ENCODE assay signal across 8 cellular contexts in the genomic region with DNA sequence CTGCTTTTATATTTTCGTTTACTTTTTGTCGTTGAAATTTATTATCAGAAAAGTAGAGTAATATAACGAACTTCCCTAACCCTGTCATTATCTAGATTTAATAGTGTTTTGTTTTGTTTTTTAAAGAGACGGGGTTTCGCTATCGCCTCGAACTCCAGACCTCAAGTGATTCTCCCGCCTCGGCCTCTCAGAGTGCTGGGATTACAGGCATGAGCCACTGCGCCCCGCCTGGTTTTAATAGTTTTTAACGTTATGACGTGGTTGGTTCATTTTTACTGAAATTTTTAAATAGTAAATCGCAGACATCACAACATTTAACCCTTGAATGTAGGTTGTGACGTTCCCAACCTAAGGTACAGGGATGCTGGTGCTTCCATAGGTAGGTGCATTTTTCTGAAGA. TPM values are rescaled to one million over a fixed set of nuclear protein-coding genes. Genes with fewer than 3 reads are reported as not detected.
DNase-seq lines count a peak whose midpoint lies in the region; ATAC-seq, FAIRE-seq and TF ChIP-seq lines count a peak whose summit lies in the region.

No MANE protein-coding gene starts in this region.

- H4K20me1 ChIP-seq in hepatocyte (ENCODE audit: insufficient read depth, poor library complexity, severe bottlenecking): peaks cover 11% of the 10 kb centered on the region

- H3K4me3 ChIP-seq in right atrium auricular region (peak overlapping the region; percentile 77 to 86), hepatocyte (no peak overlapping the region), small intestine (ENCODE audit: low read depth in 1 of 2, low read length in 2 of 2) (peak overlapping the region; percentile 27 to 63)

- TF ChIP-seq CTCF in right atrium auricular region (IDR thresholded peaks at IDR 0.05): no peak
- TF ChIP-seq CTCF in hepatocyte (IDR thresholded peaks at IDR 0.05; ENCODE audit: poor library complexity): no peak

- ATAC-seq in Right ventricle myocardium inferior (no peak), GM21367 (IDR thresholded peaks at IDR 0.05; ENCODE audit: unreplicated experiment) (no peak), HG03571 (IDR thresholded peaks at IDR 0.05; ENCODE audit: unreplicated experiment) (no peak)
- no peak for ATAC-seq in activated T-helper 17 cell treated with anti-CD3 and anti-CD28 coated beads, Interleukin-2, amount 50 U/mL, for 72 hours (replicated peaks)

- peaks cover 0 to 60% of the 10 kb centered on the region in 2 donors for H3K4me1 ChIP-seq in right atrium auricular region
- H3K4me1 ChIP-seq in hepatocyte (ENCODE audit: insufficient read depth): no peaks in the 10 kb centered on the region
- peaks cover 4 to 13% of the 10 kb centered on the region in 2 donors for H3K4me1 ChIP-seq in small intestine (ENCODE audit: control insufficient read depth in 2 of 2, insufficient read depth in 1 of 2, low read depth in 1 of 2, low read length in 1 of 2)

- WGBS in hepatocyte (ENCODE audit: low lambda C conversion rate, missing lambda C conversion rate): 52% methylated on average over 15 of the region's 15 CpGs
- 2 to 8% (median 2%) methylated on average over 15 of the region's 15 CpGs for WGBS in small intestine, 3 donors

- H3K9me2 ChIP-seq in hepatocyte (replicated peaks; ENCODE audit: insufficient read depth): no peaks in the 10 kb centered on the region

- H3K27me3 ChIP-seq in right atrium auricular region (no peaks in the 10 kb centered on the region), hepatocyte (no peaks in the 10 kb centered on the region), small intestine (ENCODE audit: control insufficient read depth in 2 of 2, insufficient read depth in 2 of 2, low read length in 2 of 2) (no peaks in the 10 kb centered on the region)

- DNase-seq in right atrium auricular region (ENCODE audit: low spot score) (no peak), Right ventricle myocardium inferior (ENCODE audit: missing footprints) (no peak), hepatocyte (ENCODE audit: low spot score) (no peak), small intestine (peak; percentile 38), SW 1271 (lab: John Stamatoyannopoulos, UW) (no peak)

- H3K27ac ChIP-seq in right atrium auricular region: peak overlapping the region; percentile 98 to 99
- H3K27ac ChIP-seq in hepatocyte: peak overlapping the region; percentile 96
- H3K27ac ChIP-seq in small intestine (ENCODE audit: low read depth in 1 of 2, low read length in 1 of 2): peak overlapping the region; percentile 93 to 95

- peaks cover 54% of the 10 kb centered on the region for H3K36me3 Mint-ChIP-seq in activated T-helper 17 cell treated with anti-CD3 and anti-CD28 coated beads, Interleukin-2, amount 50 U/mL, for 72 hours (ENCODE audit: low read depth)

- H3K4me2 ChIP-seq in hepatocyte: peak overlapping the region; percentile 78

- H3K9me3 ChIP-seq in right atrium auricular region (no peaks in the 10 kb centered on the region), hepatocyte (ENCODE audit: low read depth) (no peaks in the 10 kb centered on the region), small intestine (ENCODE audit: control insufficient read depth, low read depth) (no peaks in the 10 kb centered on the region)

- H3K4me3 Mint-ChIP-seq in activated T-helper 17 cell treated with anti-CD3 and anti-CD28 coated beads, Interleukin-2, amount 50 U/mL, for 72 hours: peak overlapping the region; percentile 97

- H3K36me3 ChIP-seq in right atrium auricular region: peaks cover 28% of the 10 kb centered on the region
- no peaks in the 10 kb centered on the region for H3K36me3 ChIP-seq in hepatocyte (replicated peaks; ENCODE audit: insufficient read depth, low read depth)
- peaks cover 0 to 8% of the 10 kb centered on the region in 2 donors for H3K36me3 ChIP-seq in small intestine (ENCODE audit: control insufficient read depth in 2 of 2, insufficient read depth in 2 of 2, low read length in 2 of 2)

- peaks cover 30% of the 10 kb centered on the region for H3K4me1 Mint-ChIP-seq in activated T-helper 17 cell treated with anti-CD3 and anti-CD28 coated beads, Interleukin-2, amount 50 U/mL, for 72 hours

- H3K27ac Mint-ChIP-seq in activated T-helper 17 cell treated with anti-CD3 and anti-CD28 coated beads, Interleukin-2, amount 50 U/mL, for 72 hours: peak overlapping the region; percentile 98

- FAIRE-seq in small intestine (lab: Jason Lieb, UNC): no peak

- no peaks in the 10 kb centered on the region for H3K9me3 Mint-ChIP-seq in activated T-helper 17 cell treated with anti-CD3 and anti-CD28 coated beads, Interleukin-2, amount 50 U/mL, for 72 hours

- H3K27me3 Mint-ChIP-seq in activated T-helper 17 cell treated with anti-CD3 and anti-CD28 coated beads, Interleukin-2, amount 50 U/mL, for 72 hours: no peaks in the 10 kb centered on the region

- H2AFZ ChIP-seq in hepatocyte: no peak overlapping the region

- peaks cover 34% of the 10 kb centered on the region for H3K79me2 ChIP-seq in hepatocyte

- intact Hi-C loops in Right ventricle myocardium inferior (cut with DNase I): no loop called here

RNA-seq across cellular contexts. Expression of gene NGRN, which starts 1.0 kb away (rescaled TPM):
- total RNA-seq in right atrium auricular region (100 to 1,000 TPM; 107 to 110 TPM), Right ventricle myocardium inferior (122 TPM), hepatocyte (62.3 and 65.9 TPM in 2 replicates)
- total RNA-seq in activated T-helper 17 cell treated with anti-CD3 and anti-CD28 coated beads, Interleukin-2, amount 50 U/mL, for 72 hours: 10 to 100 TPM; 22.4 to 31.1 TPM
- polyA plus RNA-seq in hepatocyte (60.0 and 60.2 TPM in 2 replicates), small intestine (10 to 100 TPM; 41.4 to 56.6 (median 43.2) TPM)

RNA-seq across cellular contexts. Expression of gene TTLL13, which starts 17.1 kb away (rescaled TPM):
- total RNA-seq in right atrium auricular region: not detected
- not detected for total RNA-seq in Right ventricle myocardium inferior
- 1 to 10 TPM in 1 of 2 donors, not detected in 1; 1.3 TPM for total RNA-seq in activated T-helper 17 cell treated with anti-CD3 and anti-CD28 coated beads, Interleukin-2, amount 50 U/mL, for 72 hours
- not detected in 2 replicates for total RNA-seq in hepatocyte
- 0.27 TPM in 1 of 2 replicates, not detected in the other for polyA plus RNA-seq in hepatocyte
- polyA plus RNA-seq in small intestine: under 1 TPM in 2 of 3 donors, not detected in 1; 0.07 to 0.45 TPM

RNA-seq across cellular contexts. Expression of gene GDPGP1, which starts 32.5 kb away (rescaled TPM):
- total RNA-seq in right atrium auricular region (10 to 100 TPM in 1 of 2 donors, 1 to 10 TPM in 1; 8.6 to 16.1 TPM), Right ventricle myocardium inferior (9.8 TPM), hepatocyte (5.1 and 6.8 TPM in 2 replicates)
- 1 to 10 TPM; 8.2 to 9.4 TPM for total RNA-seq in activated T-helper 17 cell treated with anti-CD3 and anti-CD28 coated beads, Interleukin-2, amount 50 U/mL, for 72 hours
- polyA plus RNA-seq in hepatocyte (0.56 and 1.7 TPM in 2 replicates), small intestine (1 to 10 TPM; 4.9 to 7.5 (median 5.6) TPM)

RNA-seq across cellular contexts. Expression of gene CIB1, which starts 32.7 kb away (rescaled TPM):
- total RNA-seq in right atrium auricular region (10 to 100 TPM; 24.9 to 31.1 TPM), Right ventricle myocardium inferior (73.2 TPM), hepatocyte (49.6 and 53.3 TPM in 2 replicates)
- total RNA-seq in activated T-helper 17 cell treated with anti-CD3 and anti-CD28 coated beads, Interleukin-2, amount 50 U/mL, for 72 hours: 100 to 1,000 TPM; 128 to 163 TPM
- polyA plus RNA-seq in hepatocyte (161 and 163 TPM in 2 replicates), small intestine (100 to 1,000 TPM; 219 to 360 (median 356) TPM)
